ENCODE assay signal across 19 cellular contexts in genomic region chr22:29663230-29663826, GRCh38. TPM values are rescaled to one million over a fixed set of nuclear protein-coding genes. Genes with fewer than 3 reads are reported as not detected.
DNase-seq lines count a peak whose midpoint lies in the region; ATAC-seq, FAIRE-seq and TF ChIP-seq lines count a peak whose summit lies in the region.
"Had no signal": no experiment of that assay in that cellular context is flagged by ENCODE, and none has a peak within 500 bp of the region (broad histone marks: within the 10 kb centered on the region; RNA-seq: fewer than 3 reads in every experiment).

No MANE protein-coding gene starts in this region.

- no peak overlapping the region for H3K4me3 Mint-ChIP-seq in astrocyte (ENCODE audit: unreplicated experiment)
- H3K4me3 Mint-ChIP-seq: activated naive CD8-positive, alpha-beta T cell treated with anti-CD3 and anti-CD28 coated beads for 36 hours; type B pancreatic cell had no signal

- no peaks in the 10 kb centered on the region for H3K27me3 Mint-ChIP-seq in astrocyte (ENCODE audit: low read depth, unreplicated experiment)
- H3K27me3 Mint-ChIP-seq: activated naive CD8-positive, alpha-beta T cell treated with anti-CD3 and anti-CD28 coated beads for 36 hours; type B pancreatic cell had no signal

- no peaks in the 10 kb centered on the region for H3K27me3 ChIP-seq in astrocyte (ENCODE audit: insufficient read depth, low read length)
- H3K27me3 ChIP-seq in neural cell (ENCODE audit: insufficient read depth, low read depth, low read length), result no peaks in the 10 kb centered on the region
- no peaks in the 10 kb centered on the region for H3K27me3 ChIP-seq in H7 (ENCODE audit: control insufficient read depth, insufficient read depth, low read length)
- H3K27me3 ChIP-seq: hepatocyte had no signal

- H3K36me3 ChIP-seq in astrocyte (ENCODE audit: insufficient read depth, low read length) (peaks cover 56% of the 10 kb centered on the region), neural cell (ENCODE audit: insufficient read depth, low read length) (no peaks in the 10 kb centered on the region), H7 (replicated peaks; ENCODE audit: control insufficient read depth, insufficient read depth, low read length) (peaks cover 6% of the 10 kb centered on the region)

- H4K20me1 ChIP-seq in astrocyte (ENCODE audit: insufficient read depth, low read length) (peaks cover 21% of the 10 kb centered on the region), neural cell (ENCODE audit: insufficient read depth) (no peaks in the 10 kb centered on the region)

- peaks cover 13% of the 10 kb centered on the region for H3K4me1 Mint-ChIP-seq in astrocyte (ENCODE audit: low read depth, unreplicated experiment)
- H3K4me1 Mint-ChIP-seq: activated naive CD8-positive, alpha-beta T cell treated with anti-CD3 and anti-CD28 coated beads for 36 hours had no signal

- H3K9ac ChIP-seq in astrocyte (ENCODE audit: low read length), result no peak overlapping the region
- H3K9ac ChIP-seq in neural cell (ENCODE audit: low read length), result no peak overlapping the region

- peak; percentile 54 for DNase-seq in DMS79 treated with DMSO at 0.1 percent for 48 hours (lab: John Stamatoyannopoulos, UW)
- DNase-seq in NCI-H187 treated with DMSO at 0.1 percent for 48 hours (lab: John Stamatoyannopoulos, UW), result peak; percentile 33
- peak; percentile 71 for DNase-seq in astrocyte (ENCODE audit: low read depth)
- no peak for DNase-seq in T-helper 1 cell
- no peak for DNase-seq in H7
- no peak for DNase-seq in activated naive CD4-positive, alpha-beta T cell treated with Interleukin-2 at 50 U/mL for 16 hours
- DNase-seq: activated naive CD8-positive, alpha-beta T cell treated with anti-CD3 and anti-CD28 coated beads for 36 hours; Caco-2; foreskin fibroblast; HCEC 1CT; stimulated activated CD4-positive, alpha-beta T cell treated with anti-CD3 and anti-CD28 coated beads, Interleukin-4, amount 100 ng/mL, for 4 hours had no signal

- H3K4me1 ChIP-seq in astrocyte (ENCODE audit: insufficient read depth, low read length), result peaks cover 16% of the 10 kb centered on the region
- H3K4me1 ChIP-seq: Caco-2 had no signal

- peaks cover 14% of the 10 kb centered on the region for H3K36me3 Mint-ChIP-seq in astrocyte (ENCODE audit: low read depth, unreplicated experiment)

- H3K4me2 ChIP-seq in astrocyte (ENCODE audit: low read length) (no peak overlapping the region), neural cell (ENCODE audit: low read length) (no peak overlapping the region)
- H3K4me2 ChIP-seq: hepatocyte had no signal

- no peak overlapping the region for H3K27ac ChIP-seq in astrocyte (ENCODE audit: low read depth, low read length)
- H3K27ac ChIP-seq in neural cell (ENCODE audit: low read length), result no peak overlapping the region
- H3K27ac ChIP-seq: coronary artery, hepatocyte had no signal

- H3K9me3 Mint-ChIP-seq in astrocyte (ENCODE audit: unreplicated experiment), result no peaks in the 10 kb centered on the region
- H3K9me3 Mint-ChIP-seq: activated naive CD8-positive, alpha-beta T cell treated with anti-CD3 and anti-CD28 coated beads for 36 hours; type B pancreatic cell had no signal

- H3K9me2 ChIP-seq in neural cell (ENCODE audit: insufficient read depth, low read length), result no peaks in the 10 kb centered on the region

- TF ChIP-seq EP300 in neural cell (conservative IDR thresholded peaks at IDR 0.05; ENCODE audit: poor library complexity, severe bottlenecking), result peak; percentile 90

- no peak for FAIRE-seq in astrocyte (lab: Jason Lieb, UNC)
- FAIRE-seq: GM18507, TTC549 had no signal

- H3K27ac Mint-ChIP-seq in astrocyte (ENCODE audit: unreplicated experiment), result no peak overlapping the region
- H3K27ac Mint-ChIP-seq: activated naive CD8-positive, alpha-beta T cell treated with anti-CD3 and anti-CD28 coated beads for 36 hours; type B pancreatic cell had no signal

- ATAC-seq in HG02678 (IDR thresholded peaks at IDR 0.05; ENCODE audit: unreplicated experiment), result no peak

- H3F3A ChIP-seq in neural cell (ENCODE audit: insufficient read depth, low read length, poor library complexity, severe bottlenecking), result peaks cover 7% of the 10 kb centered on the region

- H3K4me3 ChIP-seq in astrocyte (ENCODE audit: insufficient read depth, low read depth, low read length) (no peak overlapping the region), neural cell (ENCODE audit: low read length) (no peak overlapping the region), H7 (ENCODE audit: insufficient read depth, low read depth, low read length) (no peak overlapping the region)
- H3K4me3 ChIP-seq: coronary artery, hepatocyte had no signal

- no peak for TF ChIP-seq RAD21 in neural cell (conservative IDR thresholded peaks at IDR 0.05)

- H3K79me2 ChIP-seq in astrocyte (ENCODE audit: insufficient read depth, low read length), result no peaks in the 10 kb centered on the region
- H3K79me2 ChIP-seq in neural cell (replicated peaks; ENCODE audit: insufficient read depth, low read length), result no peaks in the 10 kb centered on the region
- H3K79me2 ChIP-seq: hepatocyte had no signal

- H2AFZ ChIP-seq in astrocyte (ENCODE audit: low read depth, low read length) (no peak overlapping the region), neural cell (ENCODE audit: low read depth, low read length) (no peak overlapping the region)
- H2AFZ ChIP-seq: hepatocyte had no signal

- TF ChIP-seq CTCF in astrocyte (IDR thresholded peaks at IDR 0.05; ENCODE audit: insufficient read depth, low read depth, low read length), result no peak
- no peak for TF ChIP-seq CTCF in neural cell (IDR thresholded peaks at IDR 0.05; ENCODE audit: poor library complexity, severe bottlenecking)

- H3K9me3 ChIP-seq in astrocyte (ENCODE audit: insufficient read depth, low read depth, low read length), result no peaks in the 10 kb centered on the region
- no peaks in the 10 kb centered on the region for H3K9me3 ChIP-seq in neural cell (ENCODE audit: low read length)
- H3K9me3 ChIP-seq: Caco-2 had no signal

TF ChIP-seq in neural cell, 6 proteins besides CTCF, POLR2A, EP300 and RAD21:
- TF ChIP-seq TAF1 (IDR thresholded peaks at IDR 0.05; ENCODE audit: low read depth) (no peak), EZH2 (IDR thresholded peaks at IDR 0.05; ENCODE audit: borderline replicate concordance, insufficient read depth, low read length, poor library complexity, severe bottlenecking) (no peak), MXI1 (conservative IDR thresholded peaks at IDR 0.05; ENCODE audit: poor library complexity, severe bottlenecking) (peak; percentile 31), SMC3 (conservative IDR thresholded peaks at IDR 0.05; ENCODE audit: poor library complexity) (no peak), POLR2AphosphoS5 (IDR thresholded peaks at IDR 0.05) (peak; percentile 63)
- TF ChIP-seq, protein P1, sequence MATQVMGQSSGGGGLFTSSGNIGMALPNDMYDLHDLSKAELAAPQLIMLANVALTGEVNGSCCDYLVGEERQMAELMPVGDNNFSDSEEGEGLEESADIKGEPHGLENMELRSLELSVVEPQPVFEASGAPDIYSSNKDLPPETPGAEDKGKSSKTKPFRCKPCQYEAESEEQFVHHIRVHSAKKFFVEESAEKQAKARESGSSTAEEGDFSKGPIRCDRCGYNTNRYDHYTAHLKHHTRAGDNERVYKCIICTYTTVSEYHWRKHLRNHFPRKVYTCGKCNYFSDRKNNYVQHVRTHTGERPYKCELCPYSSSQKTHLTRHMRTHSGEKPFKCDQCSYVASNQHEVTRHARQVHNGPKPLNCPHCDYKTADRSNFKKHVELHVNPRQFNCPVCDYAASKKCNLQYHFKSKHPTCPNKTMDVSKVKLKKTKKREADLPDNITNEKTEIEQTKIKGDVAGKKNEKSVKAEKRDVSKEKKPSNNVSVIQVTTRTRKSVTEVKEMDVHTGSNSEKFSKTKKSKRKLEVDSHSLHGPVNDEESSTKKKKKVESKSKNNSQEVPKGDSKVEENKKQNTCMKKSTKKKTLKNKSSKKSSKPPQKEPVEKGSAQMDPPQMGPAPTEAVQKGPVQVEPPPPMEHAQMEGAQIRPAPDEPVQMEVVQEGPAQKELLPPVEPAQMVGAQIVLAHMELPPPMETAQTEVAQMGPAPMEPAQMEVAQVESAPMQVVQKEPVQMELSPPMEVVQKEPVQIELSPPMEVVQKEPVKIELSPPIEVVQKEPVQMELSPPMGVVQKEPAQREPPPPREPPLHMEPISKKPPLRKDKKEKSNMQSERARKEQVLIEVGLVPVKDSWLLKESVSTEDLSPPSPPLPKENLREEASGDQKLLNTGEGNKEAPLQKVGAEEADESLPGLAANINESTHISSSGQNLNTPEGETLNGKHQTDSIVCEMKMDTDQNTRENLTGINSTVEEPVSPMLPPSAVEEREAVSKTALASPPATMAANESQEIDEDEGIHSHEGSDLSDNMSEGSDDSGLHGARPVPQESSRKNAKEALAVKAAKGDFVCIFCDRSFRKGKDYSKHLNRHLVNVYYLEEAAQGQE (IDR thresholded peaks at IDR 0.05; ENCODE audit: borderline replicate concordance), result no peak

RNA-seq across cellular contexts. Expression of gene CABP7, which starts 56.5 kb away (rescaled TPM):
- total RNA-seq in astrocyte, result 0.12 TPM in 1 of 2 replicates, not detected in the other
- polyA plus RNA-seq in neural cell, result 0.67 and 0.90 TPM in 2 replicates
- 0.23 and 0.24 TPM in 2 replicates for polyA minus RNA-seq in neural cell
- 0.11 TPM in 1 of 2 replicates, not detected in the other for total RNA-seq in H7 (2014; rRNA removed; shearing (Covaris generic))
- total RNA-seq: Caco-2, hepatocyte, lower leg skin had no signal

RNA-seq across cellular contexts. Expression of gene NF2, which starts 59.9 kb away (rescaled TPM):
- total RNA-seq in astrocyte, result 84.8 and 93.4 TPM in 2 replicates
- 17.0 and 18.7 TPM in 2 replicates for polyA plus RNA-seq in neural cell
- 59.9 and 63.3 TPM in 2 replicates for polyA minus RNA-seq in neural cell
- total RNA-seq in H7 (2014; rRNA removed; shearing (Covaris generic)), result 52.0 and 56.5 TPM in 2 replicates

Comparison
In these comparisons a context has a peak if more than half of its experiments do, and no peak if none do; other contexts are left out.
1. DNase-seq: peak in DMS79 treated with DMSO at 0.1 percent for 48 hours (single experiment), NCI-H187 treated with DMSO at 0.1 percent for 48 hours (single experiment) and astrocyte (single experiment); none in T-helper 1 cell (0 of 5), H7 (single experiment) and activated naive CD4-positive, alpha-beta T cell treated with Interleukin-2 at 50 U/mL for 16 hours (single experiment).